8 cellular contexts compared by ENCODE assay signal in the genomic region with DNA sequence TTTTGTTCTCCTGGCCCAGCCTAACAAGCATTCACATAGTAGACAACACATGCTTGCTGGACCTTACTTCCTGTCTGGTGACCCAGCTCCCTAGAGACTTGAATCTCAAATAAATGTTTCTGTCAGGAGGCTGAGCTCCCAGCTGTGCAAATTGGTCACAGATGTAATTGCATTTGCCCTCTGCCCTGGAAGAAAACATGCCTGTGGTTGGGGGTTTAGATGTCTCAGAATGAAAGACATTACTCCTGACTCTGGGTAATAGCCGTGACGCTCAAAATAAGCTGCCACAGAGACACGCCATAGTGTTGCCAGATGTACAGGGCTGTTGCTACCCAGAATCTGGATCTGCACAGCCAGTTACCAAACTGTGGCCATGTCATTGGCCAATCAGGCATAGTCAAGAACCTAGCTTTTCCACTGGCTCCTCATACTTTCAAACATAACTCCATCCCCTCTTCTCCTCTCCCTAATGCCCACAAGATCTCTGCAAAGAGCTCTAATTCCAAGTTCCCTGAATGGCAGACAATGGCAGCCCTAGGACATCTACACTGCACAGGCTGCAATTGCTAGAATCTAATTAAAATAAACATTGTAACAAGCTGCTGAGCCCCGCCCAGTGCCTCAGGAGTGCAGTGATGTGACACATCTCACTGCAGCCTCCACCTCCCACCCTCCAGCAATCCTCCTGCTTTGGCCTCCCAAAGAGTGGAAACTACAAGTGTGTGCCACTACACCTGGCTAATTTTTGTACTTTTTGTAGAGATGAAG. TPM values are rescaled to one million over a fixed set of nuclear protein-coding genes. Genes with fewer than 3 reads are reported as not detected.
DNase-seq lines count a peak whose midpoint lies in the region; ATAC-seq and TF ChIP-seq lines count a peak whose summit lies in the region.

No MANE protein-coding gene starts in this region.

- DNase-seq in DMS 273 treated with DMSO at 0.1 percent for 48 hours (lab: John Stamatoyannopoulos, UW), result peak; percentile 71
- peak; percentile 69 for DNase-seq in astrocyte of the hippocampus (ENCODE audit: low read depth, low spot score)
- no peak for DNase-seq in psoas muscle
- DNase-seq in OCI-M1 (lab: John Stamatoyannopoulos, UW), result no peak
- DNase-seq in left lobe of liver (ENCODE audit: low spot score), result no peak
- no peak for DNase-seq in G401 (ENCODE audit: low spot score)

- in situ Hi-C loops in G401 (cut with HindIII; ENCODE audit: low sequenced_read_pairs), result no loop called here

- H3K4me3 ChIP-seq in psoas muscle, result no peak overlapping the region

- WGBS in psoas muscle, 3 donors, result 60 to 74% (median 63%) methylated on average over 4 of the region's 4 CpGs

- H3K9me3 ChIP-seq in psoas muscle, result no peaks in the 10 kb centered on the region

- H3K27ac ChIP-seq in psoas muscle, result peak overlapping the region; percentile 15

- H3K4me1 ChIP-seq in psoas muscle, result peaks cover 12% of the 10 kb centered on the region

- H3K27me3 ChIP-seq in psoas muscle (ENCODE audit: insufficient read depth in 3 of 3, low read length in 2 of 3), result no peaks in the 10 kb centered on the region

- no peak for TF ChIP-seq CTCF in psoas muscle (IDR thresholded peaks at IDR 0.05)

- intact Hi-C loops in psoas muscle (cut with DNase I), result loop anchor here in 1 of 2 donors (5.0 kb wide), 1 partner anchor 513 kb away; no protein-coding TSS in a partner anchor

- H3K36me3 ChIP-seq in psoas muscle (ENCODE audit: insufficient read depth in 1 of 2, low read depth in 1 of 2), result no peaks in the 10 kb centered on the region

- ATAC-seq in GM19468 (IDR thresholded peaks at IDR 0.05; ENCODE audit: extremely low read depth, unreplicated experiment) (peak; percentile 79), HG03457 (IDR thresholded peaks at IDR 0.05; ENCODE audit: unreplicated experiment) (peak; percentile 86), psoas muscle (peak; percentile 32 to 44 (median 40)), left lobe of liver (no peak)

RNA-seq across cellular contexts. Expression of a gene that starts 32.8 kb away (rescaled TPM):
- total RNA-seq in psoas muscle (100 to 1,000 TPM; 139 to 265 (median 189) TPM), left lobe of liver (4.3 TPM)
- 100 to 1,000 TPM in 2 of 3 donors, 10 to 100 TPM in 1; 26.6 to 286 (median 235) TPM for polyA plus RNA-seq in psoas muscle
- total RNA-seq in G401 (2014; rRNA removed; shearing (Covaris generic)), result not detected in 2 replicates

Comparison
In these comparisons a context has a peak if more than half of its experiments do, and no peak if none do; other contexts are left out.
1. DNase-seq: peak in DMS 273 treated with DMSO at 0.1 percent for 48 hours (single experiment) and astrocyte of the hippocampus (single experiment); none in psoas muscle (0 of 2), OCI-M1 (single experiment), left lobe of liver (single experiment) and G401 (single experiment).
2. RNA of a gene that starts 32.8 kb away (total RNA-seq): 139 to 265 TPM in psoas muscle; 4.3 TPM in left lobe of liver (single experiment) and not detected in G401; every median in the first group is over 10 times any median in the second.